Comparison of ENCODE assay signal across 18 cellular contexts in genomic region chr17:78965369-78965982, GRCh38. TPM values are rescaled to one million over a fixed set of nuclear protein-coding genes. Genes with fewer than 3 reads are reported as not detected.
DNase-seq lines count a peak whose midpoint lies in the region; ATAC-seq lines count a peak whose summit lies in the region.
"Had no signal": no experiment of that assay in that cellular context is flagged by ENCODE, and none has a peak within 500 bp of the region (broad histone marks: within the 10 kb centered on the region; RNA-seq: fewer than 3 reads in every experiment).

No MANE protein-coding gene starts in this region.

- POLR2A ChIA-PET in T-cell (lab: Charles Lee): no interaction called here

- peaks cover 0 to 3% (median 1%) of the 10 kb centered on the region in 3 donors for H3K4me1 Mint-ChIP-seq in T-cell
- H3K4me1 Mint-ChIP-seq: activated naive CD8-positive, alpha-beta T cell treated with anti-CD3 and anti-CD28 coated beads, Interleukin-2, amount 10 ng/mL, durations not matched to agents 7 days and 5 days had no signal

- CTCF ChIA-PET in T-cell (lab: Charles Lee): no interaction called here

- H3K27ac Mint-ChIP-seq in T-cell: no peak overlapping the region
- H3K27ac Mint-ChIP-seq: activated naive CD8-positive, alpha-beta T cell treated with anti-CD3 and anti-CD28 coated beads, Interleukin-2, amount 10 ng/mL, durations not matched to agents 7 days and 5 days; activated T-helper 1 cell treated with anti-CD3 and anti-CD28 coated beads, Interleukin-12 subunit alpha, Interleukin-12 subunit beta, Interleukin-2, Interleukin-4 antibody, amounts not matched to agents 30 ng/mL and 10 ng/mL and 1 ng/mL, durations not matched to agents 14 hours and 24 hours and 36 hours had no signal

- H3K27me3 Mint-ChIP-seq in T-cell: no peaks in the 10 kb centered on the region
- H3K27me3 Mint-ChIP-seq: activated naive CD8-positive, alpha-beta T cell treated with anti-CD3 and anti-CD28 coated beads, Interleukin-2, amount 10 ng/mL, durations not matched to agents 7 days and 5 days had no signal

- no peak for ATAC-seq in T-cell (replicated peaks in 1 of 4)
- no peak for ATAC-seq in HG03457 (IDR thresholded peaks at IDR 0.05; ENCODE audit: unreplicated experiment)
- ATAC-seq: activated CD4-positive, CD25-positive, alpha-beta regulatory T cell treated with anti-CD3 and anti-CD28 coated beads, Interleukin-2, amount 50 U/mL, for 24 hours; body of pancreas; PC-3; psoas muscle had no signal

- H3K4me3 Mint-ChIP-seq in T-cell: no peak overlapping the region
- H3K4me3 Mint-ChIP-seq: activated naive CD8-positive, alpha-beta T cell treated with anti-CD3 and anti-CD28 coated beads, Interleukin-2, amount 10 ng/mL, durations not matched to agents 7 days and 5 days; activated T-helper 1 cell treated with anti-CD3 and anti-CD28 coated beads, Interleukin-12 subunit alpha, Interleukin-12 subunit beta, Interleukin-2, Interleukin-4 antibody, amounts not matched to agents 30 ng/mL and 10 ng/mL and 1 ng/mL, durations not matched to agents 14 hours and 24 hours and 36 hours had no signal

- DNase-seq in DMS79 (lab: John Stamatoyannopoulos, UW) (peak; percentile 37), NCI-H1436 treated with DMSO at 0.1 percent for 48 hours (lab: John Stamatoyannopoulos, UW) (peak; percentile 19), NCI-H2227 treated with DMSO at 0.1 percent for 48 hours (lab: John Stamatoyannopoulos, UW) (peak; percentile 37), cerebellum (ENCODE audit: low spot score) (peak; percentile 52), T-cell (no peak), HT-29 (ENCODE audit: low spot score) (no peak), ureter (ENCODE audit: low spot score) (no peak)
- DNase-seq: activated naive CD8-positive, alpha-beta T cell treated with anti-CD3 and anti-CD28 coated beads, Interleukin-2, amount 10 ng/mL, durations not matched to agents 7 days and 5 days; body of pancreas; cortex of kidney; GOT3; NCI-H526; PC-3; psoas muscle; T-helper 9 cell had no signal

- no peaks in the 10 kb centered on the region for H3K36me3 Mint-ChIP-seq in T-cell

- no peaks in the 10 kb centered on the region for H3K9me3 Mint-ChIP-seq in T-cell
- H3K9me3 Mint-ChIP-seq: activated naive CD8-positive, alpha-beta T cell treated with anti-CD3 and anti-CD28 coated beads, Interleukin-2, amount 10 ng/mL, durations not matched to agents 7 days and 5 days; activated T-helper 1 cell treated with anti-CD3 and anti-CD28 coated beads, Interleukin-12 subunit alpha, Interleukin-12 subunit beta, Interleukin-2, Interleukin-4 antibody, amounts not matched to agents 30 ng/mL and 10 ng/mL and 1 ng/mL, durations not matched to agents 14 hours and 24 hours and 36 hours had no signal

RNA-seq across cellular contexts. Expression of gene LGALS3BP, which starts 14.2 kb away (rescaled TPM):
- 44.1 TPM for total RNA-seq in cerebellum
- total RNA-seq in T-cell: 10 to 100 TPM; 28.2 to 80.7 (median 51.6) TPM
- 1,319 and 1,392 TPM in 2 replicates for total RNA-seq in HT-29 (2014; rRNA removed; shearing (Covaris generic))
- 393 TPM for total RNA-seq in ureter

RNA-seq across cellular contexts. Expression of gene TIMP2, which starts 40.3 kb away (rescaled TPM):
- total RNA-seq in cerebellum (36.2 TPM), T-cell (1 to 10 TPM; 5.1 to 6.7 (median 6.5) TPM), ureter (118 TPM)
- total RNA-seq in HT-29 (2014; rRNA removed; shearing (Covaris generic)): 10.5 and 12.6 TPM in 2 replicates

RNA-seq across cellular contexts. Expression of gene CANT1, which starts 44.1 kb away (rescaled TPM):
- total RNA-seq in cerebellum (17.7 TPM), T-cell (10 to 100 TPM; 46.2 to 63.1 (median 57.7) TPM), ureter (53.7 TPM)
- total RNA-seq in HT-29 (2014; rRNA removed; shearing (Covaris generic)): 89.2 and 96.4 TPM in 2 replicates

RNA-seq across cellular contexts. Expression of gene C1QTNF1, which starts 58.5 kb away (rescaled TPM):
- 0.73 TPM for total RNA-seq in cerebellum
- total RNA-seq in T-cell: under 1 TPM in 4 of 5 donors, not detected in 1; 0.10 to 0.57 (median 0.26) TPM
- 3.6 and 7.5 TPM in 2 replicates for total RNA-seq in HT-29 (2014; rRNA removed; shearing (Covaris generic))
- total RNA-seq in ureter: 108 TPM
- total RNA-seq: activated naive CD8-positive, alpha-beta T cell treated with anti-CD3 and anti-CD28 coated beads, Interleukin-2, amount 10 ng/mL, durations not matched to agents 7 days and 5 days; activated T-helper 1 cell treated with anti-CD3 and anti-CD28 coated beads, Interleukin-12 subunit alpha, Interleukin-12 subunit beta, Interleukin-2, Interleukin-4 antibody, amounts not matched to agents 30 ng/mL and 10 ng/mL and 1 ng/mL, durations not matched to agents 14 hours and 24 hours and 36 hours had no signal

Comparison
In these comparisons a context has a peak if more than half of its experiments do, and no peak if none do; other contexts are left out.
1. DNase-seq: peak in DMS79 (single experiment), NCI-H1436 treated with DMSO at 0.1 percent for 48 hours (single experiment), NCI-H2227 treated with DMSO at 0.1 percent for 48 hours (single experiment) and cerebellum (single experiment); none in T-cell (0 of 34), HT-29 (single experiment) and ureter (single experiment).